In the genomic region with DNA sequence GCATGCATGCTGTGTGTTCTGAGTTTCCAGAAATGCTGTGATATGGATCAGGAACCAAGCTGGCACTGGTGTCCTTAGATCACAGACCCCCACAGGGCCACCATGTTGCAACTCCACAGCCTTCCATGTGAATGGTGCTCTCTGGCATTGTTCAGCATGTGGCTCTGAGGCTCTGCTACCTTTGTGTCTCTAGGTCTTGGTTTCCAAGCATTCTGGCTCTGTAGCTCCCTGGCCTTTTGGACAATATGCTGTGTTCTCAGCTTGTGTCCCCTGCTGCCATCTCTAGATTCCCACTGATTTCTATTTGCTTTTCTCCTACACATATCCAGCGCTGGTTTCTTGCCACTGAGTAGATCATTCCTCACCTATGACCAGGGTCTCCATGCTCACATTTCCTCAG, we compare ENCODE assay signal across 18 cellular contexts.
"Had no signal": no experiment of that assay in that cellular context is flagged by ENCODE, and none has a peak within 500 bp of the region (broad histone marks: within the 10 kb centered on the region; RNA-seq: fewer than 3 reads in every experiment).

No MANE protein-coding gene starts in this region.

- FAIRE-seq: bronchial epithelial cell, endometrium had no signal

- H3K9me3 Mint-ChIP-seq: activated CD4-positive, alpha-beta memory T cell treated with anti-CD3 and anti-CD28 coated beads, Interleukin-2, amount 10 ng/mL, durations not matched to agents 7 days and 5 days; activated CD4-positive, alpha-beta T cell treated with anti-CD3 and anti-CD28 coated beads, Interleukin-2, amount 10 ng/mL, durations not matched to agents 24 days and 14 days; activated naive CD4-positive, alpha-beta T cell treated with anti-CD3 and anti-CD28 coated beads for 36 hours; activated naive CD8-positive, alpha-beta T cell treated with anti-CD3 and anti-CD28 coated beads, Interleukin-2, amount 10 ng/mL, durations not matched to agents 7 days and 5 days; activated T-cell treated with anti-CD3 and anti-CD28 coated beads, Interleukin-2, amount 50 U/mL, for 72 hours had no signal

- H3K36me3 ChIP-seq: left ventricle myocardium inferior, spleen, vagina had no signal

- H3K27ac ChIP-seq: left ventricle myocardium inferior, spleen, testis, vagina had no signal

- H3K4me3 Mint-ChIP-seq: activated CD4-positive, alpha-beta memory T cell treated with anti-CD3 and anti-CD28 coated beads, Interleukin-2, amount 10 ng/mL, durations not matched to agents 7 days and 5 days; activated CD4-positive, alpha-beta T cell treated with anti-CD3 and anti-CD28 coated beads, Interleukin-2, amount 10 ng/mL, durations not matched to agents 24 days and 14 days; activated naive CD4-positive, alpha-beta T cell treated with anti-CD3 and anti-CD28 coated beads for 36 hours; activated naive CD8-positive, alpha-beta T cell treated with anti-CD3 and anti-CD28 coated beads, Interleukin-2, amount 10 ng/mL, durations not matched to agents 7 days and 5 days; activated T-cell treated with anti-CD3 and anti-CD28 coated beads, Interleukin-2, amount 50 U/mL, for 72 hours had no signal

- DNase-seq: activated CD4-positive, alpha-beta memory T cell treated with anti-CD3 and anti-CD28 coated beads, Interleukin-2, amount 10 ng/mL, durations not matched to agents 7 days and 5 days; activated CD4-positive, alpha-beta T cell treated with anti-CD3 and anti-CD28 coated beads, Interleukin-2, amount 10 ng/mL, durations not matched to agents 24 days and 14 days; activated effector memory CD4-positive, alpha-beta T cell treated with Interleukin-2 at 50 U/mL for 16 hours; activated naive CD4-positive, alpha-beta T cell treated with anti-CD3 and anti-CD28 coated beads for 36 hours; activated naive CD8-positive, alpha-beta T cell treated with anti-CD3 and anti-CD28 coated beads, Interleukin-2, amount 10 ng/mL, durations not matched to agents 7 days and 5 days; activated T-cell treated with anti-CD3 and anti-CD28 coated beads, Interleukin-2, amount 50 U/mL, for 72 hours; amniotic stem cell; cortex of kidney; left ventricle myocardium inferior; spleen; stimulated activated CD4-positive, alpha-beta T cell treated with anti-CD3 and anti-CD28 coated beads, Interleukin-4, amount 100 ng/mL, for 1 hour; stimulated activated naive CD4-positive, alpha-beta T cell; T-helper 2 cell; testis; trophoblast cell had no signal

- H3K27me3 ChIP-seq: testis, vagina had no signal

- ATAC-seq: activated T-cell treated with anti-CD3 and anti-CD28 coated beads, Interleukin-2, amount 50 U/mL, for 72 hours had no signal

- H3K9me3 ChIP-seq: left ventricle myocardium inferior, spleen, testis, vagina had no signal

- H3K27ac Mint-ChIP-seq: activated CD4-positive, alpha-beta memory T cell treated with anti-CD3 and anti-CD28 coated beads, Interleukin-2, amount 10 ng/mL, durations not matched to agents 7 days and 5 days; activated CD4-positive, alpha-beta T cell treated with anti-CD3 and anti-CD28 coated beads, Interleukin-2, amount 10 ng/mL, durations not matched to agents 24 days and 14 days; activated naive CD4-positive, alpha-beta T cell treated with anti-CD3 and anti-CD28 coated beads for 36 hours; activated naive CD8-positive, alpha-beta T cell treated with anti-CD3 and anti-CD28 coated beads, Interleukin-2, amount 10 ng/mL, durations not matched to agents 7 days and 5 days; activated T-cell treated with anti-CD3 and anti-CD28 coated beads, Interleukin-2, amount 50 U/mL, for 72 hours had no signal

- H3K4me3 ChIP-seq: left ventricle myocardium inferior, spleen, testis, vagina had no signal

- H3K36me3 Mint-ChIP-seq: activated naive CD8-positive, alpha-beta T cell treated with anti-CD3 and anti-CD28 coated beads, Interleukin-2, amount 10 ng/mL, durations not matched to agents 7 days and 5 days had no signal
